Comparison of ENCODE assay signal across 8 cellular contexts in the genomic region with DNA sequence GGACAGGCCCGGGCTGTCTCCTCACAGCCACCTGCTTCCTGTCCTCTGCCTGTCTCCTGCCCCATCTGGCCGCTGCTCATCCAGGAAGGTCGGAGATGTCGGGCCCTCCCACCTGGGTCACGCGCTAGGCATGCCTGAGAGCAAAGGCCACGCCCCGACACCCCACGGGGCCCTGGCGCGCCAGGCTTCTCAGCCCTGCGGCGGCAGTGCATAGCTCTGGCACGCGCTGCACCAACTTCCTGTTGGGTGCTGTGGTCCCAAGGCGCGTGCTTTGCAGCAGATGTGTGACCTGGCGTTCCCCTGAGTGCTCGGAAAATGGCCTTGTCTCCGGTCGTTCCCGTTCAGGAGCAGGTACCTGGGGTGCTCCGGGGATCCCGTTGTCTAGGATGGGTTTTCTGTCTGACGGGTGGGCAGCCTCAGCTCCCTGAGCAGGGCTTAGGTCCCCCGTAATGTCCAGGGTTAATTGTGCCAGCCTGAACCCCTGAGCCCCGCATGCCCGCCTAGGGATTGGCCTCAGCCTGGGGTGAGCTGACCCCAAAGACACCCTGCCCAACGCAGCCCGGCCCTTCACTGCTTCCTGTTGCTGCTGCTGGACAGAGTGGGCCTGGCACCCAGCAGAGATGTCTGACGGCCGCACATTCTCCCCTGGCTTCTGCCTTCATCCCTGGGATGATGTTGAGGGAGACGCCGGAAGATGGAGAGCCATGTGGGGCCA. TPM values are rescaled to one million over a fixed set of nuclear protein-coding genes. Genes with fewer than 3 reads are reported as not detected.
DNase-seq lines count a peak whose midpoint lies in the region; ATAC-seq and TF ChIP-seq lines count a peak whose summit lies in the region.

No MANE protein-coding gene starts in this region.

- POLR2A ChIA-PET in Panc1 (lab: Charles Lee) = interaction anchor here (0.6 kb wide), 2 partner anchors 12 to 491 kb away, joined by 3 to 4 read pairs; no protein-coding TSS in a partner anchor

- peak overlapping the region; percentile 39 to 65 for H3K4me3 ChIP-seq in Panc1 (ENCODE audit: low read depth in 2 of 2, low read length in 2 of 2)
- peak overlapping the region; percentile 18 to 47 (median 34) for H3K4me3 ChIP-seq in skin epidermis

- H3K36me3 ChIP-seq in Panc1 (ENCODE audit: control insufficient read depth, insufficient read depth, low read length) = no peaks in the 10 kb centered on the region

- CTCF ChIA-PET in Panc1 (lab: Charles Lee) = interaction anchor here (0.5 to 1.6 kb wide), 3 partner anchors 9 to 55 kb away, joined by 4 to 13 read pairs (median 4); no protein-coding TSS in a partner anchor

- ATAC-seq in GM19455 (IDR thresholded peaks at IDR 0.05; ENCODE audit: unreplicated experiment) (peak; percentile 77), HG03521 (IDR thresholded peaks at IDR 0.05; ENCODE audit: unreplicated experiment) (peak; percentile 75), Panc1 (peak; percentile 92)
- peak; percentile 81 to 83 for ATAC-seq in activated T-cell treated with anti-CD3 and anti-CD28 coated beads, Interleukin-2, amount 50 U/mL, for 72 hours (replicated peaks in 1 of 2)

- intact Hi-C loops in Panc1 (cut with micrococcal nuclease; ENCODE audit: unreplicated experiment) (no loop called here), cardiac septum (cut with DNase I) (no loop called here)

- H3K9me3 ChIP-seq in Panc1 (ENCODE audit: control insufficient read depth, insufficient read depth, low read depth, low read length) = no peaks in the 10 kb centered on the region

- H3K9me3 Mint-ChIP-seq in activated T-cell treated with anti-CD3 and anti-CD28 coated beads, Interleukin-2, amount 50 U/mL, for 72 hours = peaks cover 6 to 7% of the 10 kb centered on the region in 2 donors

- H3K27ac ChIP-seq in Panc1 (ENCODE audit: low read length) = peak overlapping the region; percentile 77
- H3K27ac ChIP-seq in skin epidermis = peak overlapping the region in 20 of 21 experiments; percentile 28 to 90 (median 74)

- BruUV-seq in Panc1 (replicated peaks; lab: Mats Ljungman, UMichigan) = no TSS peak

- H3K4me3 Mint-ChIP-seq in activated T-cell treated with anti-CD3 and anti-CD28 coated beads, Interleukin-2, amount 50 U/mL, for 72 hours = peak overlapping the region; percentile 85 to 94

- peak; percentile 93 for DNase-seq in DMS 273 (lab: John Stamatoyannopoulos, UW; ENCODE audit: unreplicated experiment)
- DNase-seq in Panc1 (ENCODE audit: low read depth, low spot score) = peak; percentile 36
- DNase-seq in activated T-cell treated with anti-CD3 and anti-CD28 coated beads, Interleukin-2, amount 50 U/mL, for 72 hours = peak; percentile 94 to 95
- peak; percentile 97 for DNase-seq in cardiac septum (ENCODE audit: low spot score)
- no peak for DNase-seq in D341Med (ENCODE audit: low spot score)

- H3K4me1 Mint-ChIP-seq in activated T-cell treated with anti-CD3 and anti-CD28 coated beads, Interleukin-2, amount 50 U/mL, for 72 hours (ENCODE audit: low read depth) = peaks cover 55% of the 10 kb centered on the region

- H3K27me3 Mint-ChIP-seq in activated T-cell treated with anti-CD3 and anti-CD28 coated beads, Interleukin-2, amount 50 U/mL, for 72 hours (ENCODE audit: low read depth) = no peaks in the 10 kb centered on the region

- H3K27ac Mint-ChIP-seq in activated T-cell treated with anti-CD3 and anti-CD28 coated beads, Interleukin-2, amount 50 U/mL, for 72 hours = peak overlapping the region; percentile 38

- H3K4me1 ChIP-seq in Panc1 (ENCODE audit: control insufficient read depth, insufficient read depth, low read length) = peaks cover 21% of the 10 kb centered on the region

- in situ Hi-C loops in Panc1 (cut with HindIII; ENCODE audit: low pct_unique_long_range_greater_than_20kb, low sequenced_read_pairs) = no loop called here

- no peak for TF ChIP-seq CTCF in Panc1 (IDR thresholded peaks at IDR 0.05)

- H3K27me3 ChIP-seq in Panc1 (ENCODE audit: control insufficient read depth, insufficient read depth, low read length) = no peaks in the 10 kb centered on the region

- peaks cover 7 to 10% of the 10 kb centered on the region in 2 donors for H3K36me3 Mint-ChIP-seq in activated T-cell treated with anti-CD3 and anti-CD28 coated beads, Interleukin-2, amount 50 U/mL, for 72 hours (ENCODE audit: insufficient read depth in 2 of 2)

RNA-seq across cellular contexts. Expression of gene KCNAB2, which starts 19.4 kb away (rescaled TPM):
- total RNA-seq in Panc1 (2021; ENCODE audit: unreplicated experiment) = 27.6 TPM
- polyA plus RNA-seq in Panc1 (2012; ENCODE audit: insufficient read length) = 27.2 TPM
- 100 to 1,000 TPM; 210 to 232 TPM for total RNA-seq in activated T-cell treated with anti-CD3 and anti-CD28 coated beads, Interleukin-2, amount 50 U/mL, for 72 hours
- total RNA-seq in cardiac septum = 19.3 TPM

RNA-seq across cellular contexts. Expression of gene NPHP4, which starts 34.0 kb away (rescaled TPM):
- total RNA-seq in Panc1 (2021; ENCODE audit: unreplicated experiment) (20.1 TPM), cardiac septum (6.6 TPM)
- 20.8 TPM for polyA plus RNA-seq in Panc1 (2012; ENCODE audit: insufficient read length)
- 10 to 100 TPM; 12.3 to 14.5 TPM for total RNA-seq in activated T-cell treated with anti-CD3 and anti-CD28 coated beads, Interleukin-2, amount 50 U/mL, for 72 hours
